In genomic region chr15:41331833-41332787, GRCh38 we compare ENCODE assay signal across 8 cellular contexts. TPM values are rescaled to one million over a fixed set of nuclear protein-coding genes. Genes with fewer than 3 reads are reported as not detected.
DNase-seq lines count a peak whose midpoint lies in the region; ATAC-seq and TF ChIP-seq lines count a peak whose summit lies in the region.

TSS of gene OIP5 (minus strand) at chr15:41332591. CDS start at chr15:41332561, 30 bp downstream.

- intact Hi-C loops in dorsolateral prefrontal cortex (cut with DNase I) (loop anchor here (5.0 kb wide), 3 partner anchors 40 to 425 kb away; partner anchors contain the start of genes CHP1 (in 1 of the 2) and EXD1 (in 1 of the 2)), lower leg skin (cut with DNase I; ENCODE audit: low total_unique reads) (no loop called here)

- H3K27me3 ChIP-seq in dorsolateral prefrontal cortex, result no peaks in the 10 kb centered on the region

- DNase-seq in CD1c-positive myeloid dendritic cell (ENCODE audit: extremely low spot score), result peak; percentile 100
- DNase-seq in NCI-H748 (lab: John Stamatoyannopoulos, UW; ENCODE audit: unreplicated experiment), result peak; percentile 99
- DNase-seq in activated CD4-positive, alpha-beta T cell treated with anti-CD3 and anti-CD28 coated beads, Interleukin-2, amount 50 U/mL, for 24 hours (ENCODE audit: low read depth in 1 of 2, low spot score in 1 of 2), result peak; percentile 86 to 99
- peak; percentile 90 to 98 (median 96) for DNase-seq in dorsolateral prefrontal cortex
- DNase-seq in lower leg skin (ENCODE audit: low spot score in 2 of 2), result peak; percentile 99
- DNase-seq in stimulated activated CD4-positive, alpha-beta T cell treated with anti-CD3 and anti-CD28 coated beads, Interleukin-4, amount 100 ng/mL, for 48 hours (ENCODE audit: low read depth in 2 of 2), result peak; percentile 95 to 99

- H3K4me3 ChIP-seq in dorsolateral prefrontal cortex (peak within 1 kb of the TSS; percentile 65 to 100 (median 89)), lower leg skin (ENCODE audit: low read depth, poor library complexity, severe bottlenecking) (peak within 1 kb of the TSS; percentile 66)

- peak within 1 kb of the TSS in 33 of 59 donors; percentile 3 to 75 (median 33) for H3K27ac ChIP-seq in dorsolateral prefrontal cortex

- 0 to 1% methylated on average over 63 to 65 of the region's 65 CpGs for WGBS in lower leg skin, 2 donors

- no peak for TF ChIP-seq POLR2A in lower leg skin (IDR thresholded peaks at IDR 0.05)

- TF ChIP-seq CTCF in dorsolateral prefrontal cortex (IDR thresholded peaks at IDR 0.05 in 54 of 56, conservative IDR thresholded peaks at IDR 0.05 in 2 of 56; ENCODE audit: low read depth in 1 of 56, partially characterized antibody in 56 of 56) (peak in 55 of 56 donors; percentile 21 to 75 (median 54)), lower leg skin (IDR thresholded peaks at IDR 0.05) (peak in 1 of 3 donors; percentile 66)

- ATAC-seq in GM19372 (IDR thresholded peaks at IDR 0.05; ENCODE audit: low read depth, unreplicated experiment) (peak; percentile 92), HG03558 (IDR thresholded peaks at IDR 0.05; ENCODE audit: extremely low read depth, unreplicated experiment) (peak; percentile 57)

RNA-seq across cellular contexts. Expression of gene OIP5, which starts in this region (rescaled TPM):
- total RNA-seq in dorsolateral prefrontal cortex (1 to 10 TPM in 15 of 120 experiments, under 1 TPM in 48, not detected in 57; 0.32 to 2.6 (median 0.63) TPM), lower leg skin (1 to 10 TPM in 3 of 4 donors, under 1 TPM in 1; 0.76 to 1.9 (median 1.5) TPM)

Comparison
In these comparisons a context has a peak if more than half of its experiments do, and no peak if none do; other contexts are left out.
1. Peak in every context shown above with its lines: DNase-seq, ATAC-seq, H3K4me3 ChIP-seq and H3K27ac ChIP-seq.